In the genomic region with DNA sequence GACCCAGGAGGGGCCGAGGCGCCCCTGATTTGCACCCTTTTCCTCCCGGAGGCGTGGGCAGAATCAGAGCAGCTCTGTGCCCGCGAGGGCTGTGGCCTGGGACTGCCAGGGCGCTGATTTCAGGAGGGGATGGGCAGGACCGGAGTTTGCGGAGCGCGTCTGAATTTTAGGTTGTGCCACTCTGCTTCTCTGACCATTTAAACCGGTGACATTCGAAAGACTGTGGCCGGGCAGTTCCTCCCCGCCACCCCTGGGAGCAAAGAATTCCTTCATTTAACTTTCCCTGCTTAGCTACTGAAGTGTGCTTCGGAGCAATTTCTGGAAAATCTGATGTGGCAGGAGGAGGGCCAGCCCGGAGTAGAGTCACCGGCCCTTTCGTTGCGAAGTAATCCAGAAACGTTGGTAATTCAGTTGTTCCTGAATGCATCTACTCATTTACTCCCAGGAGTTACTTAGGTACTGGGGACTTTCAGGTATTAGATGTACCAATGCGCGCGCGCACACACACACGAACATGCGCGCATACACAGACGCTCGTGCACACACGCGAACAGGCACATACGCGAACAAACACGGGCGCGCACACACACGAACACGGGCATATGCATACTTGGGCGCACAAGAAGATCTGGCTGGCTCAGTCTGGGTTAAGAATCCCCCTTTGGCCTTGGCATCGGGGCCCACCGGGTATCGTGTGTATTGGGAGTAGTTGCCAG, we compare ENCODE assay signal across 9 cellular contexts. TPM values are rescaled to one million over a fixed set of nuclear protein-coding genes. Genes with fewer than 3 reads are reported as not detected.
DNase-seq lines count a peak whose midpoint lies in the region; ATAC-seq, FAIRE-seq and TF ChIP-seq lines count a peak whose summit lies in the region.
"Had no signal": no experiment of that assay in that cellular context is flagged by ENCODE, and none has a peak within 500 bp of the region (broad histone marks: within the 10 kb centered on the region; RNA-seq: fewer than 3 reads in every experiment).

No MANE protein-coding gene starts in this region.

- H3K27ac ChIP-seq in SU-DHL-6 (ENCODE audit: low read depth, low read length) (no peak overlapping the region), ectodermal cell (ENCODE audit: insufficient read depth, low read depth, low read length, poor library complexity, severe bottlenecking) (no peak overlapping the region), stomach smooth muscle (ENCODE audit: low read length) (no peak overlapping the region)

- no peaks in the 10 kb centered on the region for H3F3A ChIP-seq in SU-DHL-6 (ENCODE audit: insufficient read depth)

- no peak for FAIRE-seq in GM12892 (lab: Jason Lieb, UNC)
- FAIRE-seq: frontal cortex had no signal

- no peaks in the 10 kb centered on the region for H3K36me3 ChIP-seq in SU-DHL-6 (ENCODE audit: low read length)
- H3K36me3 ChIP-seq in ectodermal cell (ENCODE audit: control insufficient read depth, insufficient read depth, low read length): no peaks in the 10 kb centered on the region
- no peaks in the 10 kb centered on the region for H3K36me3 ChIP-seq in stomach smooth muscle (ENCODE audit: control insufficient read depth in 2 of 2, insufficient read depth in 2 of 2, low read length in 2 of 2)

- ATAC-seq in HG03175 (IDR thresholded peaks at IDR 0.05; ENCODE audit: unreplicated experiment): no peak

- H3K9me2 ChIP-seq in SU-DHL-6 (replicated peaks; ENCODE audit: insufficient read depth, low read length): no peaks in the 10 kb centered on the region

- no peaks in the 10 kb centered on the region for H4K20me1 ChIP-seq in SU-DHL-6 (ENCODE audit: low read depth, low read length)

- no peaks in the 10 kb centered on the region for H3K79me2 ChIP-seq in SU-DHL-6 (ENCODE audit: insufficient read depth, low read length)

- peak overlapping the region; percentile 24 for H3K4me2 ChIP-seq in SU-DHL-6 (ENCODE audit: low read depth, low read length, poor library complexity, severe bottlenecking)

- no peak overlapping the region for H3K4me3 ChIP-seq in SU-DHL-6 (ENCODE audit: insufficient read depth, low read length, poor library complexity, severe bottlenecking)
- H3K4me3 ChIP-seq in ectodermal cell (ENCODE audit: insufficient read depth, low read depth, low read length): peak overlapping the region; percentile 62
- peak overlapping the region; percentile 77 to 79 for H3K4me3 ChIP-seq in stomach smooth muscle (ENCODE audit: low read length in 2 of 2)

- no peak for TF ChIP-seq CTCF in SU-DHL-6 (IDR thresholded peaks at IDR 0.05; ENCODE audit: insufficient read depth, low read length, poor library complexity, severe bottlenecking)

- H3K27me3 ChIP-seq in SU-DHL-6 (ENCODE audit: low read length): no peaks in the 10 kb centered on the region
- H3K27me3 ChIP-seq in ectodermal cell (ENCODE audit: control insufficient read depth, insufficient read depth, low read length, poor library complexity, severe bottlenecking): peaks cover 50% of the 10 kb centered on the region
- H3K27me3 ChIP-seq in stomach smooth muscle (ENCODE audit: control insufficient read depth in 1 of 2, insufficient read depth in 2 of 2, low read length in 2 of 2): peaks cover 5 to 14% of the 10 kb centered on the region in 2 donors

- WGBS in ectodermal cell, 2 experiments: 10 to 12% methylated on average over 43 of the region's 43 CpGs

- no peaks in the 10 kb centered on the region for H3K9me3 ChIP-seq in SU-DHL-6 (ENCODE audit: insufficient read depth, low read length)
- no peaks in the 10 kb centered on the region for H3K9me3 ChIP-seq in ectodermal cell (ENCODE audit: control insufficient read depth, low read length)
- H3K9me3 ChIP-seq in stomach smooth muscle (ENCODE audit: control insufficient read depth in 2 of 2, low read length in 2 of 2): no peaks in the 10 kb centered on the region

- peak; percentile 49 for DNase-seq in stimulated activated CD4-positive, alpha-beta T cell treated with anti-CD3 and anti-CD28 coated beads, Interleukin-15, amount 100 ng/mL, for 24 hours
- no peak for DNase-seq in stimulated activated CD4-positive, alpha-beta T cell treated with anti-CD3 and anti-CD28 coated beads, Interleukin-12 subunit alpha, Interleukin-12 subunit beta, amount 100 ng/mL, for 4 hours
- DNase-seq in lung microvascular endothelial cell (ENCODE audit: low read depth in 2 of 2) (peak; percentile 44 to 55), GM12892 (ENCODE audit: insufficient read length) (no peak)

- H3K9ac ChIP-seq in SU-DHL-6 (ENCODE audit: low read length): no peak overlapping the region
- H3K9ac ChIP-seq in stomach smooth muscle (ENCODE audit: low read length in 2 of 2): peak overlapping the region; percentile 60 to 64

- no peak for TF ChIP-seq POLR2A in GM12892 (IDR thresholded peaks at IDR 0.05; ENCODE audit: low read depth, low read length)

- H2AFZ ChIP-seq in SU-DHL-6 (ENCODE audit: low read depth, low read length, severe bottlenecking): no peak overlapping the region

- H3K4me1 ChIP-seq in ectodermal cell (ENCODE audit: control insufficient read depth, insufficient read depth, low read length): no peaks in the 10 kb centered on the region
- H3K4me1 ChIP-seq in stomach smooth muscle (ENCODE audit: control insufficient read depth, insufficient read depth, low read length): peaks cover 13% of the 10 kb centered on the region

RNA-seq across cellular contexts. Expression of gene CCDC170, which starts 0.6 kb away (rescaled TPM):
- polyA plus RNA-seq in ectodermal cell (2013, experiment 1 of 4): 0.78 TPM
- polyA plus RNA-seq in ectodermal cell (2013, experiment 2 of 4): 0.09 TPM
- polyA plus RNA-seq in ectodermal cell (2013, experiment 3 of 4): 0.16 TPM
- 0.24 TPM for polyA plus RNA-seq in ectodermal cell (2013, experiment 4 of 4)
- total RNA-seq in lung microvascular endothelial cell: under 0.01 TPM in 1 of 2 replicates, not detected in the other
- polyA plus RNA-seq in GM12892 (2012; ENCODE audit: missing spikeins): not detected

RNA-seq across cellular contexts. Expression of gene RMND1, which starts 42.5 kb away (rescaled TPM):
- polyA plus RNA-seq in ectodermal cell (2013, experiment 1 of 4): 33.9 TPM
- polyA plus RNA-seq in ectodermal cell (2013, experiment 2 of 4): 34.9 TPM
- polyA plus RNA-seq in ectodermal cell (2013, experiment 3 of 4): 32.1 TPM
- 35.4 TPM for polyA plus RNA-seq in ectodermal cell (2013, experiment 4 of 4)
- total RNA-seq in lung microvascular endothelial cell: 15.1 and 24.2 TPM in 2 replicates
- polyA plus RNA-seq in GM12892 (2012; ENCODE audit: missing spikeins): 25.5 TPM

Comparison
In these comparisons a context has a peak if more than half of its experiments do, and no peak if none do; other contexts are left out.
1. DNase-seq: peak in stimulated activated CD4-positive, alpha-beta T cell treated with anti-CD3 and anti-CD28 coated beads, Interleukin-15, amount 100 ng/mL, for 24 hours (single experiment) and lung microvascular endothelial cell (2 of 2); none in stimulated activated CD4-positive, alpha-beta T cell treated with anti-CD3 and anti-CD28 coated beads, Interleukin-12 subunit alpha, Interleukin-12 subunit beta, amount 100 ng/mL, for 4 hours (single experiment) and GM12892 (single experiment).